ENCODE assay signal across 24 cellular contexts in genomic region chr14:87434680-87435079, GRCh38.
"Had no signal": no experiment of that assay in that cellular context is flagged by ENCODE, and none has a peak within 500 bp of the region (broad histone marks: within the 10 kb centered on the region; RNA-seq: fewer than 3 reads in every experiment).

No MANE protein-coding gene starts in this region.

- DNase-seq: dermis blood vessel endothelial cell; effector memory CD4-positive, alpha-beta T cell; erythroblast; esophagus squamous epithelium; foreskin melanocyte; glutamatergic neuron; heart right ventricle; left ventricle myocardium superior; lower lobe of right lung; natural killer cell; pancreas; retina; right lobe of liver; small intestine; stimulated activated CD4-positive, alpha-beta T cell treated with anti-CD3 and anti-CD28 coated beads, Interleukin-15, amount 100 ng/mL, for 24 hours; stimulated activated CD4-positive, alpha-beta T cell treated with anti-CD3 and anti-CD28 coated beads, Interleukin-2, amount 100 ng/mL, for 48 hours; stimulated activated naive B cell treated with anti-CD40 and anti-IgM and Interleukin-4, amounts not matched to agents 10 μg/mL and 1 μg/mL and 100 μg/mL, for 72 hours; upper lobe of left lung; uterus had no signal

- H3K36me3 ChIP-seq: esophagus squamous epithelium, heart right ventricle, lower lobe of right lung, neutrophil, pancreas, right lobe of liver, thoracic aorta, tibial nerve, upper lobe of left lung, uterus had no signal

- H3K4me3 ChIP-seq: coronary artery, esophagus squamous epithelium, heart right ventricle, lower lobe of right lung, pancreas, right lobe of liver, thoracic aorta, tibial nerve, upper lobe of left lung, uterus had no signal

- H3K27me3 Mint-ChIP-seq: stimulated activated naive B cell treated with anti-CD40 and anti-IgM and Interleukin-4, amounts not matched to agents 10 μg/mL and 1 μg/mL and 100 μg/mL, for 72 hours; stimulated activated naive CD8-positive, alpha-beta T cell treated with anti-CD3 and anti-CD28 coated beads, Interleukin-15, Interleukin-2, amounts not matched to agents 100 ng/mL and 50 ng/mL, for 24 hours had no signal

- H3K27ac Mint-ChIP-seq: natural killer cell; stimulated activated naive B cell treated with anti-CD40 and anti-IgM and Interleukin-4, amounts not matched to agents 10 μg/mL and 1 μg/mL and 100 μg/mL, for 72 hours; stimulated activated naive CD8-positive, alpha-beta T cell treated with anti-CD3 and anti-CD28 coated beads, Interleukin-15, Interleukin-2, amounts not matched to agents 100 ng/mL and 50 ng/mL, for 24 hours had no signal

- H3K27ac ChIP-seq: coronary artery, esophagus squamous epithelium, heart right ventricle, lower lobe of right lung, neutrophil, pancreas, right lobe of liver, thoracic aorta, tibial nerve, upper lobe of left lung, uterus had no signal

- H3K4me1 Mint-ChIP-seq: natural killer cell; stimulated activated naive B cell treated with anti-CD40 and anti-IgM and Interleukin-4, amounts not matched to agents 10 μg/mL and 1 μg/mL and 100 μg/mL, for 72 hours had no signal

- H3K27me3 ChIP-seq: esophagus squamous epithelium, heart right ventricle, neutrophil, pancreas, right lobe of liver, tibial nerve, upper lobe of left lung, uterus had no signal

- H3K4me1 ChIP-seq: esophagus squamous epithelium, heart right ventricle, lower lobe of right lung, pancreas, right lobe of liver, tibial nerve, upper lobe of left lung, uterus had no signal

- H3K36me3 Mint-ChIP-seq: natural killer cell; stimulated activated naive B cell treated with anti-CD40 and anti-IgM and Interleukin-4, amounts not matched to agents 10 μg/mL and 1 μg/mL and 100 μg/mL, for 72 hours had no signal

- H3K9me3 ChIP-seq: esophagus squamous epithelium, lower lobe of right lung, neutrophil, pancreas, right lobe of liver, thoracic aorta, upper lobe of left lung, uterus had no signal

- H3K4me3 Mint-ChIP-seq: natural killer cell; stimulated activated naive B cell treated with anti-CD40 and anti-IgM and Interleukin-4, amounts not matched to agents 10 μg/mL and 1 μg/mL and 100 μg/mL, for 72 hours; stimulated activated naive CD8-positive, alpha-beta T cell treated with anti-CD3 and anti-CD28 coated beads, Interleukin-15, Interleukin-2, amounts not matched to agents 100 ng/mL and 50 ng/mL, for 24 hours had no signal

- ATAC-seq: heart right ventricle; left ventricle myocardium superior; lower lobe of right lung; natural killer cell; right lobe of liver; stimulated activated naive B cell treated with anti-CD40 and anti-IgM and Interleukin-4, amounts not matched to agents 10 μg/mL and 1 μg/mL and 100 μg/mL, for 72 hours had no signal
